7 cellular contexts compared by ENCODE assay signal in the genomic region with DNA sequence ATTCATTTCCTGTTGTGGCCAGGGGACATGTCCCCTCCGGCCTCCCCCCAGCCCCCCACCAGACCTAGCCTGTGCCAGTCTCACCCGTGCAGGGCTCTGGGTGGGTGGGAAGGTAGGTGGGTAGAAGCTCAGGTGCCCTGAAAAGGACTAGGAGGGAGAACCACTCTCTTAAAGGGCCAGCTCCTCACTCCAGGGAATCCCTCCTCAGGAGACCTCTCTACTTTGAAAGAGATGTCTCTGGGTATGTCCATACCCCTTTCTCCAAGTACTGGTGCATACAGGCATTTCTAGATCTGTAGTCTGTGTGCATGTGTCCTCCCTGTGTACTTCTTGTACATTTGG.
DNase-seq lines count a peak whose midpoint lies in the region; TF ChIP-seq lines count a peak whose summit lies in the region.

No MANE protein-coding gene starts in this region.

- no peaks in the 10 kb centered on the region for H3K9me3 Mint-ChIP-seq in activated T-helper 1 cell treated with anti-CD3 and anti-CD28 coated beads, Interleukin-12 subunit alpha, Interleukin-12 subunit beta, Interleukin-2, Interleukin-4 antibody, amounts not matched to agents 30 ng/mL and 10 ng/mL and 1 ng/mL, durations not matched to agents 14 hours and 24 hours and 36 hours

- no peaks in the 10 kb centered on the region for H3K36me3 ChIP-seq in HEK293 (ENCODE audit: control insufficient read depth in 2 of 2, insufficient read depth in 1 of 2, low read length in 2 of 2)
- no peaks in the 10 kb centered on the region for H3K36me3 ChIP-seq in hepatocyte (replicated peaks; ENCODE audit: insufficient read depth, low read depth)
- no peaks in the 10 kb centered on the region for H3K36me3 ChIP-seq in spleen

- H4K20me1 ChIP-seq in hepatocyte (ENCODE audit: insufficient read depth, poor library complexity, severe bottlenecking) = no peaks in the 10 kb centered on the region

- no peaks in the 10 kb centered on the region for H3K4me1 ChIP-seq in HEK293 (ENCODE audit: control insufficient read depth, insufficient read depth, low read length)
- H3K4me1 ChIP-seq in hepatocyte (ENCODE audit: insufficient read depth) = peaks cover 32% of the 10 kb centered on the region
- H3K4me1 ChIP-seq in spleen = peaks cover 10 to 57% (median 40%) of the 10 kb centered on the region in 6 donors

- WGBS in hepatocyte (ENCODE audit: low lambda C conversion rate, missing lambda C conversion rate) = no CpG with 5 or more reads among the region's 2 CpGs
- 0 to 7% (median 0%) methylated on average over 1 to 2 of the region's 2 CpGs for WGBS in spleen, 5 donors

- no peak for TF ChIP-seq POLR2A in spleen (IDR thresholded peaks at IDR 0.05)

- peaks cover 12% of the 10 kb centered on the region for H3K4me1 Mint-ChIP-seq in activated T-helper 1 cell treated with anti-CD3 and anti-CD28 coated beads, Interleukin-12 subunit alpha, Interleukin-12 subunit beta, Interleukin-2, Interleukin-4 antibody, amounts not matched to agents 30 ng/mL and 10 ng/mL and 1 ng/mL, durations not matched to agents 14 hours and 24 hours and 36 hours (ENCODE audit: low read depth)

- CTCF ChIA-PET in HEK293 (lab: Yijun Ruan, JAX) = interaction anchor here (0.7 to 1.5 kb wide), 2 partner anchors 9 to 86 kb away, joined by 4 to 5 read pairs; no protein-coding TSS in a partner anchor

- peak overlapping the region; percentile 15 for H3K4me3 Mint-ChIP-seq in activated T-helper 1 cell treated with anti-CD3 and anti-CD28 coated beads, Interleukin-12 subunit alpha, Interleukin-12 subunit beta, Interleukin-2, Interleukin-4 antibody, amounts not matched to agents 30 ng/mL and 10 ng/mL and 1 ng/mL, durations not matched to agents 14 hours and 24 hours and 36 hours

- no peak for DNase-seq in activated T-helper 1 cell treated with anti-CD3 and anti-CD28 coated beads, Interleukin-12 subunit alpha, Interleukin-12 subunit beta, Interleukin-2, Interleukin-4 antibody, amounts not matched to agents 30 ng/mL and 10 ng/mL and 1 ng/mL, durations not matched to agents 14 hours and 24 hours and 36 hours (ENCODE audit: low spot score)
- DNase-seq in hepatocyte (ENCODE audit: low spot score) (no peak), spleen (no peak), NOMO-1 treated with DMSO at 0.1 percent for 48 hours (lab: John Stamatoyannopoulos, UW; ENCODE audit: unreplicated experiment) (no peak), NOMO-1 (lab: John Stamatoyannopoulos, UW; ENCODE audit: unreplicated experiment in 2 of 2) (no peak)
- DNase-seq in activated effector memory CD4-positive, alpha-beta T cell treated with anti-CD3 and anti-CD28 coated beads, Interleukin-2, amount 50 U/mL, for 16 hours = no peak

- H3K4me3 ChIP-seq in HEK293 (ENCODE audit: low read depth, low read length) (peak overlapping the region; percentile 54), hepatocyte (peak overlapping the region; percentile 91), spleen (peak overlapping the region in 7 of 8 donors; percentile 47 to 85 (median 63))

- H3K36me3 Mint-ChIP-seq in activated T-helper 1 cell treated with anti-CD3 and anti-CD28 coated beads, Interleukin-12 subunit alpha, Interleukin-12 subunit beta, Interleukin-2, Interleukin-4 antibody, amounts not matched to agents 30 ng/mL and 10 ng/mL and 1 ng/mL, durations not matched to agents 14 hours and 24 hours and 36 hours (ENCODE audit: low read depth) = peaks cover 3% of the 10 kb centered on the region

- POLR2A ChIA-PET in HEK293 (lab: Yijun Ruan, JAX) = interaction anchor here (1.0 kb wide), 1 partner anchor 29 kb away, joined by 3 read pairs; no protein-coding TSS in a partner anchor

- H3K9me2 ChIP-seq in hepatocyte (replicated peaks; ENCODE audit: insufficient read depth) = no peaks in the 10 kb centered on the region

- H3K27ac ChIP-seq in HEK293 (ENCODE audit: extremely low read depth, low read depth, low read length) = no peak overlapping the region
- H3K27ac ChIP-seq in hepatocyte = peak overlapping the region; percentile 90
- H3K27ac ChIP-seq in spleen = peak overlapping the region in 5 of 8 donors; percentile 7 to 58 (median 49)

- peaks cover 47% of the 10 kb centered on the region for H3K27me3 Mint-ChIP-seq in activated T-helper 1 cell treated with anti-CD3 and anti-CD28 coated beads, Interleukin-12 subunit alpha, Interleukin-12 subunit beta, Interleukin-2, Interleukin-4 antibody, amounts not matched to agents 30 ng/mL and 10 ng/mL and 1 ng/mL, durations not matched to agents 14 hours and 24 hours and 36 hours (ENCODE audit: insufficient read depth)

- H3K27ac Mint-ChIP-seq in activated T-helper 1 cell treated with anti-CD3 and anti-CD28 coated beads, Interleukin-12 subunit alpha, Interleukin-12 subunit beta, Interleukin-2, Interleukin-4 antibody, amounts not matched to agents 30 ng/mL and 10 ng/mL and 1 ng/mL, durations not matched to agents 14 hours and 24 hours and 36 hours = no peak overlapping the region

- no peak for TF ChIP-seq CTCF in HEK293 (tag by site-specific recombination; IDR thresholded peaks at IDR 0.05)
- no peak for TF ChIP-seq CTCF in hepatocyte (IDR thresholded peaks at IDR 0.05; ENCODE audit: poor library complexity)
- no peak for TF ChIP-seq CTCF in spleen (IDR thresholded peaks at IDR 0.05 in 8 of 11, conservative IDR thresholded peaks at IDR 0.05 in 3 of 11)

- intact Hi-C loops in activated T-helper 1 cell treated with anti-CD3 and anti-CD28 coated beads, Interleukin-12 subunit alpha, Interleukin-12 subunit beta, Interleukin-2, Interleukin-4 antibody, amounts not matched to agents 30 ng/mL and 10 ng/mL and 1 ng/mL, durations not matched to agents 14 hours and 24 hours and 36 hours (cut with micrococcal nuclease) = loop anchor here (2.0 kb wide), 1 partner anchor 29 kb away; no protein-coding TSS in a partner anchor
- intact Hi-C loops in spleen (cut with DNase I; ENCODE audit: low total_unique reads) = no loop called here

- H3K27me3 ChIP-seq in hepatocyte = peaks cover 4% of the 10 kb centered on the region
- H3K27me3 ChIP-seq in spleen (replicated peaks in 1 of 7) = peaks cover 0 to 62% (median 29%) of the 10 kb centered on the region in 7 donors

- peaks cover 21% of the 10 kb centered on the region for H3K79me2 ChIP-seq in hepatocyte

- peak overlapping the region; percentile 68 for H2AFZ ChIP-seq in hepatocyte

- peak overlapping the region; percentile 99 for H3K4me2 ChIP-seq in hepatocyte

- no peaks in the 10 kb centered on the region for H3K9me3 ChIP-seq in HEK293 (ENCODE audit: control insufficient read depth, insufficient read depth, low read depth, low read length)
- no peaks in the 10 kb centered on the region for H3K9me3 ChIP-seq in hepatocyte (ENCODE audit: low read depth)
- H3K9me3 ChIP-seq in spleen = no peaks in the 10 kb centered on the region

TF ChIP-seq in HEK293, 187 proteins besides CTCF, POLR2A, EP300 and RAD21:
- TF ChIP-seq ZNF157 (tag by site-specific recombination; IDR thresholded peaks at IDR 0.05) (no peak), ZNF629 (tag by site-specific recombination; IDR thresholded peaks at IDR 0.05) (0 out of 2 replicates have a peak, but pooled peaks have one; percentile 9), EGR2 (tag by site-specific recombination; IDR thresholded peaks at IDR 0.05; ENCODE audit: low read depth) (0 out of 2 replicates have a peak, but pooled peaks have one; percentile 9), ZBTB8A (tag by site-specific recombination; IDR thresholded peaks at IDR 0.05) (no peak), GLIS1 (tag by site-specific recombination; IDR thresholded peaks at IDR 0.05) (peak; percentile 31), ZNF354C (tag by site-specific recombination; IDR thresholded peaks at IDR 0.05; ENCODE audit: borderline replicate concordance, low read depth) (no peak), ZNF544 (tag by site-specific recombination; IDR thresholded peaks at IDR 0.05) (no peak), BCL11B (tag by site-specific recombination; IDR thresholded peaks at IDR 0.05; ENCODE audit: low read depth) (no peak), ZFP69B (tag by site-specific recombination; IDR thresholded peaks at IDR 0.05) (no peak), ZNF530 (tag by site-specific recombination; IDR thresholded peaks at IDR 0.05; ENCODE audit: low read depth) (no peak), ZBTB21 (tag by site-specific recombination; IDR thresholded peaks at IDR 0.05) (no peak), GLI2 (tag by site-specific recombination; IDR thresholded peaks at IDR 0.05; ENCODE audit: borderline replicate concordance, low read depth) (no peak), OSR2 (tag by site-specific recombination; IDR thresholded peaks at IDR 0.05) (no peak)
- TF ChIP-seq, protein P1, sequence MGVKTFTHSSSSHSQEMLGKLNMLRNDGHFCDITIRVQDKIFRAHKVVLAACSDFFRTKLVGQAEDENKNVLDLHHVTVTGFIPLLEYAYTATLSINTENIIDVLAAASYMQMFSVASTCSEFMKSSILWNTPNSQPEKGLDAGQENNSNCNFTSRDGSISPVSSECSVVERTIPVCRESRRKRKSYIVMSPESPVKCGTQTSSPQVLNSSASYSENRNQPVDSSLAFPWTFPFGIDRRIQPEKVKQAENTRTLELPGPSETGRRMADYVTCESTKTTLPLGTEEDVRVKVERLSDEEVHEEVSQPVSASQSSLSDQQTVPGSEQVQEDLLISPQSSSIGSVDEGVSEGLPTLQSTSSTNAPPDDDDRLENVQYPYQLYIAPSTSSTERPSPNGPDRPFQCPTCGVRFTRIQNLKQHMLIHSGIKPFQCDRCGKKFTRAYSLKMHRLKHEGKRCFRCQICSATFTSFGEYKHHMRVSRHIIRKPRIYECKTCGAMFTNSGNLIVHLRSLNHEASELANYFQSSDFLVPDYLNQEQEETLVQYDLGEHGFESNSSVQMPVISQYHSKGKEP (tag by site-specific recombination; IDR thresholded peaks at IDR 0.05) = no peak
